Comparison of ENCODE assay signal across 13 cellular contexts in the genomic region with DNA sequence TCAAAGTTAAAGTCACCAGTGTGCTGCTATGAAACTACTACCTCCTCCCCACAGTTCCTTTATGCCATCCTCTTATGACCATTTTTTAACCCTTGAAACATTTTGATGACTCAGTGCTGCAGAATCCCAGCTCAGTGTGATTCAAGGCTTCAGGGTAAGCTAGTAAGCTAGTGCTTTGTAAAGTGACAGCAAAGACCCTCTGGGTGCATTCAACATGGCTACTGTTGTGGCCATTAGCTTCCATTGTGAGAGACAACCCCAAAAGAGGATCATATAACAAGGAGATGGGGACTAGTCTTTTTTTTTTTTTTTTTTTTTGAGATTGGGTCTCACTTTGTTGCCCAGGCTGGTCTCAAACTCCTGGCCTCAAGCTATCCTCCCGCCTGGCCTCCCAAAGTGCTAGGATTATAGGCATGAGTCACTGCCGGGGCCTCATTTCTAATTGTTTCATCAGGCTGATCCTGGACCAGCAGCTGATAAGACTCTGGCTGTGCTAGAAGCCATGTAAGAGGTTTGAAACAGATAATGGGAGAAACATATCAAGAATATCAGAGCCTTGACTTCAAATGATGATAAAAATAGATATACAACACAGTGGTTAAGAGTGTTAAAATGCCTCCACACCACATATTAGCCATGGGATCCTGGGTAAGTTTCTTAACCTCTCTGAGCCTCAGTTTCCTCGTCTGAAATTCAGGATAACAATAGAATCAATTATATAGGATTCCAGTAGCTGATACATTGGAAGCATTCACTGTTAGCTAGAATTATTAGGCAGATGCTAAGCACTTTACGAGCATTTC.
DNase-seq lines count a peak whose midpoint lies in the region; ATAC-seq, FAIRE-seq and TF ChIP-seq lines count a peak whose summit lies in the region.
"Had no signal": no experiment of that assay in that cellular context is flagged by ENCODE, and none has a peak within 500 bp of the region (broad histone marks: within the 10 kb centered on the region; RNA-seq: fewer than 3 reads in every experiment).

No MANE protein-coding gene starts in this region.

- H3K36me3 ChIP-seq in HCT116 (ENCODE audit: control insufficient read depth in 1 of 2, insufficient read depth in 2 of 2, low read length in 2 of 2) (no peaks in the 10 kb centered on the region), K562 (ENCODE audit: control insufficient read depth, insufficient read depth, low read length) (no peaks in the 10 kb centered on the region)
- H3K36me3 ChIP-seq: left lung had no signal

- H4K20me1 ChIP-seq in HCT116 (ENCODE audit: insufficient read depth) (no peaks in the 10 kb centered on the region), K562 (replicated peaks; ENCODE audit: control insufficient read depth, insufficient read depth, low read length) (no peaks in the 10 kb centered on the region)

- H3K4me3 ChIP-seq in HCT116 (replicated peaks in 1 of 2; ENCODE audit: low read depth in 1 of 2, low read length in 2 of 2): peak overlapping the region in 1 of 2 experiments; percentile 31; a peak in 2 of 4 replicates
- H3K4me3 ChIP-seq in K562: no peak overlapping the region
- H3K4me3 ChIP-seq: left lung had no signal

- H3K27me3 ChIP-seq in HCT116 (ENCODE audit: insufficient read depth, low read length): no peaks in the 10 kb centered on the region
- H3K27me3 ChIP-seq in K562 (ENCODE audit: control insufficient read depth in 2 of 2, insufficient read depth in 2 of 2, low read length in 2 of 2): no peaks in the 10 kb centered on the region
- H3K27me3 ChIP-seq: left lung had no signal

- H3K4me2 ChIP-seq in HCT116 (ENCODE audit: low read length): peak overlapping the region; percentile 71
- peak overlapping the region; percentile 58 for H3K4me2 ChIP-seq in K562 (ENCODE audit: insufficient read depth, low read length)

- H3K27ac ChIP-seq in HCT116 (ENCODE audit: low read depth, low read length): no peak overlapping the region
- peak overlapping the region; percentile 71 for H3K27ac ChIP-seq in K562 (ENCODE audit: extremely low read depth, low read depth, low read length)
- H3K27ac ChIP-seq: left lung had no signal

- BruUV-seq in HCT116 (replicated peaks; lab: Mats Ljungman, UMichigan) (TSS peak; percentile 92), K562 (replicated peaks; lab: Mats Ljungman, UMichigan) (no TSS peak)

- TF ChIP-seq RAD21 in HCT116 (IDR thresholded peaks at IDR 0.05; ENCODE audit: low read depth) (no peak), K562 (CRISPR knock-in tag; conservative IDR thresholded peaks at IDR 0.05 in 1 of 2, IDR thresholded peaks at IDR 0.05 in 1 of 2) (peak in 1 of 2 experiments; percentile 29; a peak in 2 of 4 replicates)

- intact Hi-C loops in HCT116 (cut with micrococcal nuclease) (loop anchor here (2.0 kb wide), 1 partner anchor 65 kb away; a partner anchor contains a TSS), K562 (cut with micrococcal nuclease) (loop anchor here (1.0 to 5.0 kb wide), 2 partner anchors 24 to 51 kb away; no protein-coding TSS in a partner anchor)

- TF ChIP-seq EP300 in K562 (IDR thresholded peaks at IDR 0.05; ENCODE audit: low read length): peak; percentile 99

- RAD21 ChIA-PET in HCT116 (lab: Charles Lee; ENCODE audit: low non-redundant PET in 1 of 2, low total read pairs in 2 of 2, uncharacterized antibody in 2 of 2, unreplicated experiment in 2 of 2): interaction anchor here (0.6 to 0.7 kb wide), 2 partner anchors 40 to 65 kb away, joined by 3 to 4 read pairs; no protein-coding TSS in a partner anchor

- TF ChIP-seq POLR2A in HCT116 (IDR thresholded peaks at IDR 0.05; ENCODE audit: borderline replicate concordance, extremely low read depth, insufficient read depth, insufficient read length) (no peak), K562 (conservative IDR thresholded peaks at IDR 0.05) (no peak)

- 11% methylated on average over 4 of the region's 4 CpGs for WGBS in K562 (ENCODE audit: insufficient coverage, low coverage, missing lambda C conversion rate)

- H3K9me3 ChIP-seq in HCT116 (ENCODE audit: control insufficient read depth in 1 of 2, insufficient read depth in 1 of 2, low read depth in 1 of 2, low read length in 2 of 2) (no peaks in the 10 kb centered on the region), K562 (replicated peaks; ENCODE audit: control insufficient read depth, insufficient read depth, low read depth, low read length) (no peaks in the 10 kb centered on the region)
- H3K9me3 ChIP-seq: left lung had no signal

- H2AFZ ChIP-seq in HCT116 (ENCODE audit: low read depth, low read length, poor library complexity, severe bottlenecking) (peak overlapping the region; percentile 60), K562 (ENCODE audit: low read depth, low read length) (0 out of 2 replicates have a peak overlapping the region, but pooled peaks have one; percentile 3)

- CTCF ChIA-PET in HCT116 (lab: Charles Lee): interaction anchor here (1.6 kb wide), 1 partner anchor 67 kb away, joined by 6 read pairs; no protein-coding TSS in a partner anchor
- CTCF ChIA-PET in K562 (lab: Yijun Ruan, JAX; ENCODE audit: low intra/inter-chr PET ratio): no interaction called here

- TF ChIP-seq CTCF in HCT116 (IDR thresholded peaks at IDR 0.05 in 2 of 3, conservative IDR thresholded peaks at IDR 0.05 in 1 of 3; ENCODE audit: borderline replicate concordance in 1 of 3, insufficient read depth in 1 of 3, low read depth in 2 of 3, low read length in 2 of 3): no peak
- TF ChIP-seq CTCF in K562 (IDR thresholded peaks at IDR 0.05 in 2 of 3, conservative IDR thresholded peaks at IDR 0.05 in 1 of 3; ENCODE audit: insufficient read depth in 2 of 3, low read depth in 1 of 3, low read length in 3 of 3): no peak

- ATAC-seq in HCT116: peak; percentile 58
- ATAC-seq in K562: peak; percentile 58
- ATAC-seq: left lung had no signal

- DNase-seq in HCT116 (ENCODE audit: low read depth, low spot score) (peak; percentile 80), NOMO-1 treated with dmso at 0.1 percent for 144 hours (lab: John Stamatoyannopoulos, UW; ENCODE audit: unreplicated experiment) (peak; percentile 47), K562 (ENCODE audit: extremely low read depth in 1 of 4, low spot score in 3 of 4) (peak in 3 of 4 experiments; percentile 47 to 87 (median 59)), myocyte (ENCODE audit: low read depth) (peak; percentile 88), NCI-H2227 (lab: John Stamatoyannopoulos, UW; ENCODE audit: unreplicated experiment) (no peak), NCI-H1930 (lab: John Stamatoyannopoulos, UW) (no peak)
- no peak for DNase-seq in central memory CD4-positive, alpha-beta T cell
- DNase-seq in activated CD4-positive, alpha-beta T cell treated with anti-CD3 and anti-CD28 coated beads, Interleukin-2, amount 50 U/mL, for 48 hours: no peak
- DNase-seq: activated CD4-positive, alpha-beta T cell treated with anti-CD3 and anti-CD28 coated beads, Interleukin-2, amount 10 ng/mL, durations not matched to agents 24 days and 14 days; activated naive CD4-positive, alpha-beta T cell treated with anti-CD3 and anti-CD28 coated beads, Interleukin-2, amount 10 ng/mL, durations not matched to agents 7 days and 5 days; DMS79; left lung had no signal

- FAIRE-seq in K562 (lab: Jason Lieb, UNC): peak; percentile 49
- FAIRE-seq: endometrium had no signal

- no peaks in the 10 kb centered on the region for H3K9me2 ChIP-seq in HCT116 (ENCODE audit: insufficient read depth)

- POLR2A ChIA-PET in HCT116 (lab: Charles Lee): interaction anchor here (0.6 to 4.1 kb wide), 10 partner anchors 10 to 443 kb away, joined by 3 to 38 read pairs (median 6); a partner anchor contains a TSS
- POLR2A ChIA-PET in K562 (lab: Yijun Ruan, JAX): interaction anchor here (0.8 to 4.4 kb wide), 14 partner anchors 8 to 116 kb away, joined by 3 to 26 read pairs (median 4); a partner anchor contains a TSS

- H3K79me2 ChIP-seq in HCT116 (ENCODE audit: insufficient read depth, low read length): no peaks in the 10 kb centered on the region
- H3K79me2 ChIP-seq in K562 (ENCODE audit: control insufficient read depth, insufficient read depth, low read length): no peaks in the 10 kb centered on the region

- no peaks in the 10 kb centered on the region for H3K9me1 ChIP-seq in K562 (ENCODE audit: control insufficient read depth, insufficient read depth, low read length)

- in situ Hi-C loops in K562 (cut with MboI): no loop called here

- H3K4me1 ChIP-seq in HCT116 (ENCODE audit: control insufficient read depth in 1 of 2, insufficient read depth in 2 of 2, low read length in 2 of 2) (peaks cover 30 to 54% of the 10 kb centered on the region in 2 experiments), K562 (replicated peaks in 1 of 2; ENCODE audit: control insufficient read depth in 2 of 2, insufficient read depth in 2 of 2, low read length in 2 of 2) (peaks cover 42 to 91% of the 10 kb centered on the region in 2 experiments)

- peak overlapping the region; percentile 14; the same call in 1 of the 2 replicates for H3K9ac ChIP-seq in HCT116 (ENCODE audit: low read length)
- peak overlapping the region in 1 of 2 experiments; percentile 50; a peak in 2 of 4 replicates for H3K9ac ChIP-seq in K562 (ENCODE audit: insufficient read depth in 1 of 2, low read depth in 2 of 2, low read length in 2 of 2)

TF ChIP-seq in HCT116, 20 proteins besides CTCF, POLR2A, EP300 and RAD21 (continues in another document):
- peak; percentile 82 for TF ChIP-seq FOSL1 (IDR thresholded peaks at IDR 0.05; ENCODE audit: low read depth)
- peak; percentile 37; the same call in 1 of the 2 replicates for TF ChIP-seq POLR2AphosphoS5 (IDR thresholded peaks at IDR 0.05; ENCODE audit: low read depth, low read length)
- TF ChIP-seq SP1 (IDR thresholded peaks at IDR 0.05; ENCODE audit: low read depth): peak; percentile 78
- TF ChIP-seq SRF (IDR thresholded peaks at IDR 0.05; ENCODE audit: low read depth): peak; percentile 63; the same call in 1 of the 2 replicates
- TF ChIP-seq, protein P1, sequence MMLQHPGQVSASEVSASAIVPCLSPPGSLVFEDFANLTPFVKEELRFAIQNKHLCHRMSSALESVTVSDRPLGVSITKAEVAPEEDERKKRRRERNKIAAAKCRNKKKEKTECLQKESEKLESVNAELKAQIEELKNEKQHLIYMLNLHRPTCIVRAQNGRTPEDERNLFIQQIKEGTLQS (IDR thresholded peaks at IDR 0.05): no peak; the same call in 1 of the 2 replicates

TF ChIP-seq in K562, 482 proteins besides CTCF, POLR2A, EP300 and RAD21 (continues in another document):
- TF ChIP-seq NFXL1 (CRISPR knock-in tag; IDR thresholded peaks at IDR 0.05): peak; percentile 16; the same call in 1 of the 2 replicates
- peak; percentile 13; the same call in 1 of the 2 replicates for TF ChIP-seq ZNF79 (CRISPR knock-in tag; IDR thresholded peaks at IDR 0.05; ENCODE audit: low read depth)
- TF ChIP-seq EWSR1 (IDR thresholded peaks at IDR 0.05; ENCODE audit: borderline replicate concordance, low read depth, partially characterized antibody): no peak
- TF ChIP-seq, protein P2, sequence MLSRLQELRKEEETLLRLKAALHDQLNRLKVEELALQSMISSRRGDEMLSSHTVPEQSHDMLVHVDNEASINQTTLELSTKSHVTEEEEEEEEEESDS (CRISPR knock-in tag; IDR thresholded peaks at IDR 0.05): no peak
- TF ChIP-seq GATAD2A (IDR thresholded peaks at IDR 0.05): 0 out of 2 replicates have a peak, but pooled peaks have one; percentile 11
- 0 out of 2 replicates have a peak, but pooled peaks have one; percentile 62 for TF ChIP-seq ZNF76 (CRISPR knock-in tag; IDR thresholded peaks at IDR 0.05; ENCODE audit: borderline replicate concordance)
- TF ChIP-seq ZNF133 (CRISPR knock-in tag; IDR thresholded peaks at IDR 0.05): 0 out of 2 replicates have a peak, but pooled peaks have one; percentile 47

Comparison
In these comparisons a context has a peak if more than half of its experiments do, and no peak if none do; other contexts are left out.
1. DNase-seq: peak in HCT116 (single experiment), NOMO-1 treated with dmso at 0.1 percent for 144 hours (single experiment), K562 (3 of 4) and myocyte (single experiment); none in NCI-H2227 (single experiment), NCI-H1930 (0 of 2), central memory CD4-positive, alpha-beta T cell (single experiment) and activated CD4-positive, alpha-beta T cell treated with anti-CD3 and anti-CD28 coated beads, Interleukin-2, amount 50 U/mL, for 48 hours (0 of 2).